ENCODE assay signal across 1 cellular context in the genomic region with DNA sequence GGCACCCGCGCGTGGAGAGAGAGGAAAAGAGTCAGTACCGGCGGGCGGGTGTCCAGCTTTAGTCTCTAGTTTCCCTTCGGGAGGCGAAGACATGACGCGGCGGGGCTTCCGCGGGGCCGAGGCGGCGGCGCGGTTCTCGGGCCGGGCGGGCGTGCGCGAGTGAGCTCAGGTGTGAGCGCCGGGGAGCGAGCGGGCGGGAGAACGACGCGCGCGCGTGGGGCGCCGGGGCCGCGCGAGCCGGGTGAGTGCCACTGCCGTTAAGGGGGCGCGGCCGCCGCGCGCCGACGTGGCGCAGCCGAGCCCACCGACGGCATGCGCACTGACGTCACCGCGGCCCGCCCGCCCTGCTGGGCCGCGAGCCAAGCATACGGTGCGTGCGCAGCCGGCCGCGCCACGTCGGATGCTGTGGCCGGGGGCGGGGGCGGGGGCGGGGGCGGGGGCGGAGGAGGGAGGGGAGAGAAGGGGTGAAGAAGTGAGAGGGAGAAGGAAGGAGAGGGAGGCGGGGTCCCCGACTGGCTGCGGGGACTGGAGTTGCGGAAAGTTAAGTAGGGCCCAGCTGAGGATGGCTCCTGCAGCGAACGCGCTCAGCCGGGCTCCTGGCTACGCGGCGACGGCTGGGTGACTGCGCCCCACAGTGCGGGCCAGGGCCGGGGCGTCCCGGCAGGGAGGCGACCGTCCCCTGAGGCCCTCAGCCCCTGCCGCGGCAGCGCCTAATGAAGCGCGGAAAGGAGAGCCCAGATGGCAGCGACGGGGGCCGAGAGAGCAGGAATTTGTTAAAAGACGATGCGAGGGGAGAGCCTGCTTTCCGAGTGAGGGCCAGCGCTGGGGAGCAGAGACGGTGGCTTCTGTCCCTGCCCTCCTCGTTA.
TF ChIP-seq lines count a peak whose summit lies in the region.

A gene with protein sequence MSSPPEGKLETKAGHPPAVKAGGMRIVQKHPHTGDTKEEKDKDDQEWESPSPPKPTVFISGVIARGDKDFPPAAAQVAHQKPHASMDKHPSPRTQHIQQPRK (minus strand): TSS at position 259 of the 866 bp plus-strand sequence. CDS start 166 bp downstream, at position 93.

TF ChIP-seq in HEK293, 187 proteins besides CTCF, POLR2A, EP300 and RAD21 (continued from another document and continues in another):
- TF ChIP-seq, protein P1, sequence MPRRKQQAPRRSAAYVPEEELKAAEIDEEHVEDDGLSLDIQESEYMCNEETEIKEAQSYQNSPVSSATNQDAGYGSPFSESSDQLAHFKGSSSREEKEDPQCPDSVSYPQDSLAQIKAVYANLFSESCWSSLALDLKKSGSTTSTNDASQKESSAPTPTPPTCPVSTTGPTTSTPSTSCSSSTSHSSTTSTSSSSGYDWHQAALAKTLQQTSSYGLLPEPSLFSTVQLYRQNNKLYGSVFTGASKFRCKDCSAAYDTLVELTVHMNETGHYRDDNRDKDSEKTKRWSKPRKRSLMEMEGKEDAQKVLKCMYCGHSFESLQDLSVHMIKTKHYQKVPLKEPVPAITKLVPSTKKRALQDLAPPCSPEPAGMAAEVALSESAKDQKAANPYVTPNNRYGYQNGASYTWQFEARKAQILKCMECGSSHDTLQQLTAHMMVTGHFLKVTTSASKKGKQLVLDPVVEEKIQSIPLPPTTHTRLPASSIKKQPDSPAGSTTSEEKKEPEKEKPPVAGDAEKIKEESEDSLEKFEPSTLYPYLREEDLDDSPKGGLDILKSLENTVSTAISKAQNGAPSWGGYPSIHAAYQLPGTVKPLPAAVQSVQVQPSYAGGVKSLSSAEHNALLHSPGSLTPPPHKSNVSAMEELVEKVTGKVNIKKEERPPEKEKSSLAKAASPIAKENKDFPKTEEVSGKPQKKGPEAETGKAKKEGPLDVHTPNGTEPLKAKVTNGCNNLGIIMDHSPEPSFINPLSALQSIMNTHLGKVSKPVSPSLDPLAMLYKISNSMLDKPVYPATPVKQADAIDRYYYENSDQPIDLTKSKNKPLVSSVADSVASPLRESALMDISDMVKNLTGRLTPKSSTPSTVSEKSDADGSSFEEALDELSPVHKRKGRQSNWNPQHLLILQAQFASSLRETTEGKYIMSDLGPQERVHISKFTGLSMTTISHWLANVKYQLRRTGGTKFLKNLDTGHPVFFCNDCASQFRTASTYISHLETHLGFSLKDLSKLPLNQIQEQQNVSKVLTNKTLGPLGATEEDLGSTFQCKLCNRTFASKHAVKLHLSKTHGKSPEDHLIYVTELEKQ (tag by site-specific recombination; IDR thresholded peaks at IDR 0.05; ENCODE audit: borderline replicate concordance): no peak
- TF ChIP-seq, protein P2, sequence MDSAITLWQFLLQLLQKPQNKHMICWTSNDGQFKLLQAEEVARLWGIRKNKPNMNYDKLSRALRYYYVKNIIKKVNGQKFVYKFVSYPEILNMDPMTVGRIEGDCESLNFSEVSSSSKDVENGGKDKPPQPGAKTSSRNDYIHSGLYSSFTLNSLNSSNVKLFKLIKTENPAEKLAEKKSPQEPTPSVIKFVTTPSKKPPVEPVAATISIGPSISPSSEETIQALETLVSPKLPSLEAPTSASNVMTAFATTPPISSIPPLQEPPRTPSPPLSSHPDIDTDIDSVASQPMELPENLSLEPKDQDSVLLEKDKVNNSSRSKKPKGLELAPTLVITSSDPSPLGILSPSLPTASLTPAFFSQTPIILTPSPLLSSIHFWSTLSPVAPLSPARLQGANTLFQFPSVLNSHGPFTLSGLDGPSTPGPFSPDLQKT (IDR thresholded peaks at IDR 0.05; ENCODE audit: borderline replicate concordance, low read depth, low read length): no peak
- TF ChIP-seq ZNF555 (tag by site-specific recombination; conservative IDR thresholded peaks at IDR 0.05): no peak
- no peak; the same call in none of the 2 replicates for TF ChIP-seq YY1 (tag by site-specific recombination; IDR thresholded peaks at IDR 0.05)
- no peak for TF ChIP-seq ZNF302 (tag by site-specific recombination; IDR thresholded peaks at IDR 0.05; ENCODE audit: low read depth)
- TF ChIP-seq ZNF571 (tag by site-specific recombination; IDR thresholded peaks at IDR 0.05): no peak
- no peak for TF ChIP-seq ZNF785 (tag by site-specific recombination; IDR thresholded peaks at IDR 0.05)
- TF ChIP-seq, protein P3, sequence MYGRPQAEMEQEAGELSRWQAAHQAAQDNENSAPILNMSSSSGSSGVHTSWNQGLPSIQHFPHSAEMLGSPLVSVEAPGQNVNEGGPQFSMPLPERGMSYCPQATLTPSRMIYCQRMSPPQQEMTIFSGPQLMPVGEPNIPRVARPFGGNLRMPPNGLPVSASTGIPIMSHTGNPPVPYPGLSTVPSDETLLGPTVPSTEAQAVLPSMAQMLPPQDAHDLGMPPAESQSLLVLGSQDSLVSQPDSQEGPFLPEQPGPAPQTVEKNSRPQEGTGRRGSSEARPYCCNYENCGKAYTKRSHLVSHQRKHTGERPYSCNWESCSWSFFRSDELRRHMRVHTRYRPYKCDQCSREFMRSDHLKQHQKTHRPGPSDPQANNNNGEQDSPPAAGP (tag by site-specific recombination; IDR thresholded peaks at IDR 0.05): no peak
- TF ChIP-seq SP7 (tag by site-specific recombination; IDR thresholded peaks at IDR 0.05): peak; percentile 23; the same call in 1 of the 2 replicates
- peak; percentile 61; the same call in 1 of the 2 replicates for TF ChIP-seq ZNF600 (tag by site-specific recombination; IDR thresholded peaks at IDR 0.05)
- peak; percentile 73 for TF ChIP-seq GLIS2 (tag by site-specific recombination; IDR thresholded peaks at IDR 0.05)
- TF ChIP-seq KLF8 (tag by site-specific recombination; IDR thresholded peaks at IDR 0.05): peak; percentile 47; the same call in 1 of the 2 replicates
- TF ChIP-seq ZNF138 (tag by site-specific recombination; IDR thresholded peaks at IDR 0.05; ENCODE audit: borderline replicate concordance): no peak
- TF ChIP-seq ZNF16 (tag by site-specific recombination; IDR thresholded peaks at IDR 0.05; ENCODE audit: low read depth): no peak
- TF ChIP-seq ZNF664 (tag by site-specific recombination; IDR thresholded peaks at IDR 0.05): no peak
- TF ChIP-seq ZNF391 (tag by site-specific recombination; IDR thresholded peaks at IDR 0.05; ENCODE audit: borderline replicate concordance, low read depth): no peak
- no peak for TF ChIP-seq ZNF596 (tag by site-specific recombination; IDR thresholded peaks at IDR 0.05)
- no peak for TF ChIP-seq ZNF266 (tag by site-specific recombination; IDR thresholded peaks at IDR 0.05; ENCODE audit: low read depth)
- TF ChIP-seq, protein P4, sequence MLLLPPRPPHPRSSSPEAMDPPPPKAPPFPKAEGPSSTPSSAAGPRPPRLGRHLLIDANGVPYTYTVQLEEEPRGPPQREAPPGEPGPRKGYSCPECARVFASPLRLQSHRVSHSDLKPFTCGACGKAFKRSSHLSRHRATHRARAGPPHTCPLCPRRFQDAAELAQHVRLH (tag by site-specific recombination; IDR thresholded peaks at IDR 0.05): no peak
- peak; percentile 96 for TF ChIP-seq KLF10 (tag by site-specific recombination; IDR thresholded peaks at IDR 0.05)
- peak; percentile 54; the same call in 1 of the 2 replicates for TF ChIP-seq KLF9 (tag by site-specific recombination; IDR thresholded peaks at IDR 0.05; ENCODE audit: low read depth)
- TF ChIP-seq REPIN1 (tag by site-specific recombination; IDR thresholded peaks at IDR 0.05; ENCODE audit: low read depth): no peak
- TF ChIP-seq ZNF354C (tag by site-specific recombination; IDR thresholded peaks at IDR 0.05; ENCODE audit: borderline replicate concordance, low read depth): no peak
- TF ChIP-seq ZNF623 (tag by site-specific recombination; IDR thresholded peaks at IDR 0.05): no peak
- peak; percentile 44; the same call in 1 of the 2 replicates for TF ChIP-seq ZFHX2 (tag by site-specific recombination; conservative IDR thresholded peaks at IDR 0.05)
- no peak for TF ChIP-seq YY2 (tag by site-specific recombination; IDR thresholded peaks at IDR 0.05)
- 0 out of 2 replicates have a peak, but pooled peaks have one; percentile 30 for TF ChIP-seq SP3 (tag by site-specific recombination; IDR thresholded peaks at IDR 0.05)
- TF ChIP-seq, protein P5, sequence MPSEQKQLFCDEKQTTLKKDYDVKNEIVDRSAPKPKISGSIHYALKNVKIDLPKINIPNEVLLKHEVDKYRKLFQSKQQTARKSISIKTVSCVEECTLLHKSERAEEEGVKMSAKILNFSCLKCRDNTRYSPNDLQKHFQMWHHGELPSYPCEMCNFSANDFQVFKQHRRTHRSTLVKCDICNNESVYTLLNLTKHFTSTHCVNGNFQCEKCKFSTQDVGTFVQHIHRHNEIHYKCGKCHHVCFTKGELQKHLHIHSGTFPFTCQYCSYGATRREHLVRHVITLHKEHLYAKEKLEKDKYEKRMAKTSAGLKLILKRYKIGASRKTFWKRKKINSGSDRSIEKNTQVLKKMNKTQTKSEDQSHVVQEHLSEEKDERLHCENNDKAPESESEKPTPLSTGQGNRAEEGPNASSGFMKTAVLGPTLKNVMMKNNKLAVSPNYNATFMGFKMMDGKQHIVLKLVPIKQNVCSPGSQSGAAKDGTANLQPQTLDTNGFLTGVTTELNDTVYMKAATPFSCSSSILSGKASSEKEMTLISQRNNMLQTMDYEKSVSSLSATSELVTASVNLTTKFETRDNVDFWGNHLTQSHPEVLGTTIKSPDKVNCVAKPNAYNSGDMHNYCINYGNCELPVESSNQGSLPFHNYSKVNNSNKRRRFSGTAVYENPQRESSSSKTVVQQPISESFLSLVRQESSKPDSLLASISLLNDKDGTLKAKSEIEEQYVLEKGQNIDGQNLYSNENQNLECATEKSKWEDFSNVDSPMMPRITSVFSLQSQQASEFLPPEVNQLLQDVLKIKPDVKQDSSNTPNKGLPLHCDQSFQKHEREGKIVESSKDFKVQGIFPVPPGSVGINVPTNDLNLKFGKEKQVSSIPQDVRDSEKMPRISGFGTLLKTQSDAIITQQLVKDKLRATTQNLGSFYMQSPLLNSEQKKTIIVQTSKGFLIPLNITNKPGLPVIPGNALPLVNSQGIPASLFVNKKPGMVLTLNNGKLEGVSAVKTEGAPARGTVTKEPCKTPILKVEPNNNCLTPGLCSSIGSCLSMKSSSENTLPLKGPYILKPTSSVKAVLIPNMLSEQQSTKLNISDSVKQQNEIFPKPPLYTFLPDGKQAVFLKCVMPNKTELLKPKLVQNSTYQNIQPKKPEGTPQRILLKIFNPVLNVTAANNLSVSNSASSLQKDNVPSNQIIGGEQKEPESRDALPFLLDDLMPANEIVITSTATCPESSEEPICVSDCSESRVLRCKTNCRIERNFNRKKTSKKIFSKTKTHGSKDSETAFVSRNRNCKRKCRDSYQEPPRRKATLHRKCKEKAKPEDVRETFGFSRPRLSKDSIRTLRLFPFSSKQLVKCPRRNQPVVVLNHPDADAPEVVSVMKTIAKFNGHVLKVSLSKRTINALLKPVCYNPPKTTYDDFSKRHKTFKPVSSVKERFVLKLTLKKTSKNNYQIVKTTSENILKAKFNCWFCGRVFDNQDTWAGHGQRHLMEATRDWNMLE (tag by site-specific recombination; conservative IDR thresholded peaks at IDR 0.05; ENCODE audit: low read depth): no peak
- no peak for TF ChIP-seq ZNF558 (tag by site-specific recombination; IDR thresholded peaks at IDR 0.05)
- TF ChIP-seq GLI4 (tag by site-specific recombination; IDR thresholded peaks at IDR 0.05): no peak
- no peak for TF ChIP-seq TRIM28 (IDR thresholded peaks at IDR 0.05; ENCODE audit: borderline replicate concordance, low read length)
- no peak for TF ChIP-seq ZNF37A (tag by site-specific recombination; IDR thresholded peaks at IDR 0.05)
- TF ChIP-seq ZEB2 (tag by site-specific recombination; IDR thresholded peaks at IDR 0.05): 0 out of 2 replicates have a peak, but pooled peaks have one; percentile 20
- no peak for TF ChIP-seq ZNF10 (tag by site-specific recombination; IDR thresholded peaks at IDR 0.05)
- TF ChIP-seq ZNF214 (tag by site-specific recombination; IDR thresholded peaks at IDR 0.05; ENCODE audit: borderline replicate concordance): no peak
- TF ChIP-seq, protein P6, sequence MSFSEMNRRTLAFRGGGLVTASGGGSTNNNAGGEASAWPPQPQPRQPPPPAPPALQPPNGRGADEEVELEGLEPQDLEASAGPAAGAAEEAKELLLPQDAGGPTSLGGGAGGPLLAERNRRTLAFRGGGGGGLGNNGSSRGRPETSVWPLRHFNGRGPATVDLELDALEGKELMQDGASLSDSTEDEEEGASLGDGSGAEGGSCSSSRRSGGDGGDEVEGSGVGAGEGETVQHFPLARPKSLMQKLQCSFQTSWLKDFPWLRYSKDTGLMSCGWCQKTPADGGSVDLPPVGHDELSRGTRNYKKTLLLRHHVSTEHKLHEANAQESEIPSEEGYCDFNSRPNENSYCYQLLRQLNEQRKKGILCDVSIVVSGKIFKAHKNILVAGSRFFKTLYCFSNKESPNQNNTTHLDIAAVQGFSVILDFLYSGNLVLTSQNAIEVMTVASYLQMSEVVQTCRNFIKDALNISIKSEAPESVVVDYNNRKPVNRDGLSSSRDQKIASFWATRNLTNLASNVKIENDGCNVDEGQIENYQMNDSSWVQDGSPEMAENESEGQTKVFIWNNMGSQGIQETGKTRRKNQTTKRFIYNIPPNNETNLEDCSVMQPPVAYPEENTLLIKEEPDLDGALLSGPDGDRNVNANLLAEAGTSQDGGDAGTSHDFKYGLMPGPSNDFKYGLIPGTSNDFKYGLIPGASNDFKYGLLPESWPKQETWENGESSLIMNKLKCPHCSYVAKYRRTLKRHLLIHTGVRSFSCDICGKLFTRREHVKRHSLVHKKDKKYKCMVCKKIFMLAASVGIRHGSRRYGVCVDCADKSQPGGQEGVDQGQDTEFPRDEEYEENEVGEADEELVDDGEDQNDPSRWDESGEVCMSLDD (tag by site-specific recombination; IDR thresholded peaks at IDR 0.05): 0 out of 2 replicates have a peak, but pooled peaks have one; percentile 40
- TF ChIP-seq, protein P7, sequence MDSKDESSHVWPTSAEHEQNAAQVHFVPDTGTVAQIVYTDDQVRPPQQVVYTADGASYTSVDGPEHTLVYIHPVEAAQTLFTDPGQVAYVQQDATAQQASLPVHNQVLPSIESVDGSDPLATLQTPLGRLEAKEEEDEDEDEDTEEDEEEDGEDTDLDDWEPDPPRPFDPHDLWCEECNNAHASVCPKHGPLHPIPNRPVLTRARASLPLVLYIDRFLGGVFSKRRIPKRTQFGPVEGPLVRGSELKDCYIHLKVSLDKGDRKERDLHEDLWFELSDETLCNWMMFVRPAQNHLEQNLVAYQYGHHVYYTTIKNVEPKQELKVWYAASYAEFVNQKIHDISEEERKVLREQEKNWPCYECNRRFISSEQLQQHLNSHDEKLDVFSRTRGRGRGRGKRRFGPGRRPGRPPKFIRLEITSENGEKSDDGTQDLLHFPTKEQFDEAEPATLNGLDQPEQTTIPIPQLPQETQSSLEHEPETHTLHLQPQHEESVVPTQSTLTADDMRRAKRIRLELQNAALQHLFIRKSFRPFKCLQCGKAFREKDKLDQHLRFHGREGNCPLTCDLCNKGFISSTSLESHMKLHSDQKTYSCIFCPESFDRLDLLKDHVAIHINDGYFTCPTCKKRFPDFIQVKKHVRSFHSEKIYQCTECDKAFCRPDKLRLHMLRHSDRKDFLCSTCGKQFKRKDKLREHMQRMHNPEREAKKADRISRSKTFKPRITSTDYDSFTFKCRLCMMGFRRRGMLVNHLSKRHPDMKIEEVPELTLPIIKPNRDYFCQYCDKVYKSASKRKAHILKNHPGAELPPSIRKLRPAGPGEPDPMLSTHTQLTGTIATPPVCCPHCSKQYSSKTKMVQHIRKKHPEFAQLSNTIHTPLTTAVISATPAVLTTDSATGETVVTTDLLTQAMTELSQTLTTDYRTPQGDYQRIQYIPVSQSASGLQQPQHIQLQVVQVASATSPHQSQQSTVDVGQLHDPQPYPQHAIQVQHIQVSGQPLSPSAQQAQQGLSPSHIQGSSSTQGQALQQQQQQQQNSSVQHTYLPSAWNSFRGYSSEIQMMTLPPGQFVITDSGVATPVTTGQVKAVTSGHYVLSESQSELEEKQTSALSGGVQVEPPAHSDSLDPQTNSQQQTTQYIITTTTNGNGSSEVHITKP (tag by site-specific recombination; IDR thresholded peaks at IDR 0.05): no peak
- TF ChIP-seq ZNF239 (tag by site-specific recombination; IDR thresholded peaks at IDR 0.05): no peak
